Comparison of ENCODE assay signal across 8 cellular contexts in genomic region chr22:37675930-37676571, GRCh38. TPM values are rescaled to one million over a fixed set of nuclear protein-coding genes. Genes with fewer than 3 reads are reported as not detected.
DNase-seq lines count a peak whose midpoint lies in the region; ATAC-seq and TF ChIP-seq lines count a peak whose summit lies in the region.

No MANE protein-coding gene starts in this region.

- H3K4me3 Mint-ChIP-seq in T-cell (peak overlapping the region; percentile 87 to 97 (median 87)), endothelial cell (ENCODE audit: unreplicated experiment) (peak overlapping the region; percentile 88)
- H3K4me3 Mint-ChIP-seq in naive thymus-derived CD4-positive, alpha-beta T cell, result peak overlapping the region; percentile 82 to 99 (median 91)

- POLR2A ChIA-PET in T-cell (lab: Charles Lee), result interaction anchor here (1.4 to 1.5 kb wide), 3 partner anchors 18 to 67 kb away, joined by 4 to 8 read pairs (median 5); partner anchors contain the start of gene GGA1 (in 1 of the 2)
- POLR2A ChIA-PET in naive thymus-derived CD4-positive, alpha-beta T cell (lab: Charles Lee), result interaction anchor here (1.1 to 10.0 kb wide), 8 partner anchors 10 to 67 kb away, joined by 3 to 142 read pairs (median 36); partner anchors contain the start of genes GGA1, NOL12, PDXP and SH3BP1

- H3K4me3 ChIP-seq in naive thymus-derived CD4-positive, alpha-beta T cell (ENCODE audit: low read length), result peak overlapping the region; percentile 60

- H3K27ac Mint-ChIP-seq in T-cell, result peak overlapping the region; percentile 95 to 98
- H3K27ac Mint-ChIP-seq in endothelial cell (ENCODE audit: unreplicated experiment), result no peak overlapping the region
- peak overlapping the region; percentile 94 to 100 (median 100) for H3K27ac Mint-ChIP-seq in naive thymus-derived CD4-positive, alpha-beta T cell

- peak overlapping the region; percentile 99 for H3K27ac ChIP-seq in naive thymus-derived CD4-positive, alpha-beta T cell (ENCODE audit: low read depth, low read length)

- TF ChIP-seq CTCF in endothelial cell (IDR thresholded peaks at IDR 0.05; ENCODE audit: unreplicated experiment), result no peak

- H3K9me3 Mint-ChIP-seq in T-cell (no peaks in the 10 kb centered on the region), endothelial cell (ENCODE audit: unreplicated experiment) (no peaks in the 10 kb centered on the region)
- H3K9me3 Mint-ChIP-seq in naive thymus-derived CD4-positive, alpha-beta T cell, result peaks cover 0 to 1% (median 0%) of the 10 kb centered on the region in 11 donors

- CTCF ChIA-PET in T-cell (lab: Charles Lee), result interaction anchor here (1.3 to 8.6 kb wide), 6 partner anchors 15 to 68 kb away, joined by 3 to 61 read pairs (median 6); partner anchors contain the start of genes GGA1 (in 1 of the 2) and PDXP (in 1 of the 2)
- CTCF ChIA-PET in naive thymus-derived CD4-positive, alpha-beta T cell (lab: Charles Lee), result interaction anchor here (0.6 to 13.7 kb wide), 2 partner anchors 38 to 63 kb away, joined by 3 to 254 read pairs; partner anchors contain the start of gene SH3BP1

- H3K9me3 ChIP-seq in naive thymus-derived CD4-positive, alpha-beta T cell (ENCODE audit: control insufficient read depth in 2 of 3, low read length in 3 of 3), result no peaks in the 10 kb centered on the region

- intact Hi-C loops in naive thymus-derived CD4-positive, alpha-beta T cell (cut with micrococcal nuclease), result loop anchor here (5.0 to 10.0 kb wide), 4 partner anchors 131 to 451 kb away; partner anchors contain the start of genes CYTH4 (in 1 of the 2), EIF3L (in 1 of the 2) and GCAT (in 1 of the 2)

- H3K36me3 ChIP-seq in naive thymus-derived CD4-positive, alpha-beta T cell (ENCODE audit: control insufficient read depth in 2 of 3, insufficient read depth in 3 of 3, low read length in 3 of 3), result no peaks in the 10 kb centered on the region

- H3K4me1 ChIP-seq in naive thymus-derived CD4-positive, alpha-beta T cell (ENCODE audit: control insufficient read depth in 2 of 2, insufficient read depth in 2 of 2, low read length in 2 of 2), result peaks cover 22 to 39% of the 10 kb centered on the region in 2 donors

- H3K4me1 Mint-ChIP-seq in T-cell, result peaks cover 47 to 66% (median 52%) of the 10 kb centered on the region in 3 donors
- peaks cover 6% of the 10 kb centered on the region for H3K4me1 Mint-ChIP-seq in endothelial cell (ENCODE audit: unreplicated experiment)
- H3K4me1 Mint-ChIP-seq in naive thymus-derived CD4-positive, alpha-beta T cell, result peaks cover 9 to 68% (median 54%) of the 10 kb centered on the region in 7 donors

- ATAC-seq in GM21786 (IDR thresholded peaks at IDR 0.05; ENCODE audit: unreplicated experiment), result peak; percentile 2
- ATAC-seq in T-cell (replicated peaks in 1 of 4), result no peak
- no peak for ATAC-seq in naive thymus-derived CD4-positive, alpha-beta T cell
- ATAC-seq in HG03571 (IDR thresholded peaks at IDR 0.05; ENCODE audit: unreplicated experiment), result no peak

- no peaks in the 10 kb centered on the region for H3K36me3 Mint-ChIP-seq in T-cell
- H3K36me3 Mint-ChIP-seq in endothelial cell (ENCODE audit: low read depth, unreplicated experiment), result no peaks in the 10 kb centered on the region
- peaks cover 0 to 9% (median 0%) of the 10 kb centered on the region in 5 donors for H3K36me3 Mint-ChIP-seq in naive thymus-derived CD4-positive, alpha-beta T cell

- H3K27me3 Mint-ChIP-seq in T-cell, result no peaks in the 10 kb centered on the region
- H3K27me3 Mint-ChIP-seq in endothelial cell (ENCODE audit: unreplicated experiment), result peaks cover 4% of the 10 kb centered on the region
- no peaks in the 10 kb centered on the region for H3K27me3 Mint-ChIP-seq in naive thymus-derived CD4-positive, alpha-beta T cell

- DNase-seq in T-cell, result peak in 2 of 34 experiments; percentile 4 to 21
- no peak for DNase-seq in endothelial cell (ENCODE audit: low spot score)
- peak in 1 of 9 donors; percentile 51 for DNase-seq in naive thymus-derived CD4-positive, alpha-beta T cell
- DNase-seq in HuH-7 (ENCODE audit: low spot score), result no peak
- DNase-seq in NCI-H2029 treated with DMSO at 0.1 percent for 48 hours (lab: John Stamatoyannopoulos, UW), result no peak
- no peak for DNase-seq in NCI-H510A (lab: John Stamatoyannopoulos, UW)

- H3K27me3 ChIP-seq in naive thymus-derived CD4-positive, alpha-beta T cell (ENCODE audit: control insufficient read depth in 2 of 2, insufficient read depth in 2 of 2, low read length in 2 of 2), result no peaks in the 10 kb centered on the region

RNA-seq across cellular contexts. Expression of gene LGALS1, which starts 0.6 kb away (rescaled TPM):
- total RNA-seq in T-cell (100 to 1,000 TPM in 2 of 5 donors, 10 to 100 TPM in 3; 39.5 to 206 (median 99.2) TPM), endothelial cell (ENCODE audit: unreplicated experiment) (18.6 TPM)
- 100 to 1,000 TPM in 2 of 5 experiments, 10 to 100 TPM in 3; 23.6 to 969 (median 54.4) TPM for total RNA-seq in naive thymus-derived CD4-positive, alpha-beta T cell
- 10 to 100 TPM; 22.9 to 30.5 TPM for polyA plus RNA-seq in naive thymus-derived CD4-positive, alpha-beta T cell

RNA-seq across cellular contexts. Expression of gene NOL12, which starts 10.1 kb away (rescaled TPM):
- 10 to 100 TPM; 29.2 to 52.4 (median 47.5) TPM for total RNA-seq in T-cell
- 15.7 TPM for total RNA-seq in endothelial cell (ENCODE audit: unreplicated experiment)
- total RNA-seq in naive thymus-derived CD4-positive, alpha-beta T cell, result 10 to 100 TPM; 32.8 to 52.5 (median 45.3) TPM
- polyA plus RNA-seq in naive thymus-derived CD4-positive, alpha-beta T cell, result 10 to 100 TPM; 42.7 to 48.6 TPM

RNA-seq across cellular contexts. Expression of gene PDXP, which starts 17.5 kb away (rescaled TPM):
- total RNA-seq in T-cell (10 to 100 TPM in 3 of 5 donors, 1 to 10 TPM in 2; 3.1 to 11.3 (median 10.7) TPM), endothelial cell (ENCODE audit: unreplicated experiment) (13.4 TPM)
- total RNA-seq in naive thymus-derived CD4-positive, alpha-beta T cell, result 10 to 100 TPM in 1 of 5 experiments, 1 to 10 TPM in 4; 3.9 to 27.4 (median 7.5) TPM
- polyA plus RNA-seq in naive thymus-derived CD4-positive, alpha-beta T cell, result 1 to 10 TPM; 1.9 to 3.6 TPM

RNA-seq across cellular contexts. Expression of gene TRIOBP, which starts 20.8 kb away (rescaled TPM):
- total RNA-seq in T-cell (10 to 100 TPM; 14.5 to 36.8 (median 31.1) TPM), endothelial cell (ENCODE audit: unreplicated experiment) (110 TPM)
- total RNA-seq in naive thymus-derived CD4-positive, alpha-beta T cell, result 10 to 100 TPM; 15.0 to 43.0 (median 25.7) TPM
- polyA plus RNA-seq in naive thymus-derived CD4-positive, alpha-beta T cell, result 10 to 100 TPM in 1 of 2 donors, 1 to 10 TPM in 1; 6.7 to 15.4 TPM

RNA-seq across cellular contexts. Expression of gene SH3BP1, which starts 36.6 kb away (rescaled TPM):
- total RNA-seq in T-cell (100 to 1,000 TPM in 1 of 5 donors, 10 to 100 TPM in 4; 91.3 to 111 (median 93.6) TPM), endothelial cell (ENCODE audit: unreplicated experiment) (11.6 TPM)
- 100 to 1,000 TPM in 2 of 5 experiments, 10 to 100 TPM in 3; 66.4 to 157 (median 89.2) TPM for total RNA-seq in naive thymus-derived CD4-positive, alpha-beta T cell
- 10 to 100 TPM; 12.9 to 23.0 TPM for polyA plus RNA-seq in naive thymus-derived CD4-positive, alpha-beta T cell
